Comparison of ENCODE assay signal across 22 cellular contexts in genomic region chr10:63407136-63407662, GRCh38.
"Had no signal": no experiment of that assay in that cellular context is flagged by ENCODE, and none has a peak within 500 bp of the region (broad histone marks: within the 10 kb centered on the region; RNA-seq: fewer than 3 reads in every experiment).

No MANE protein-coding gene starts in this region.

- H3K9me3 Mint-ChIP-seq: activated CD4-positive, alpha-beta T cell treated with anti-CD3 and anti-CD28 coated beads, Interleukin-2, amount 10 ng/mL, durations not matched to agents 7 days and 5 days; activated CD8-positive, alpha-beta T cell treated with anti-CD3 and anti-CD28 coated beads for 36 hours; activated naive CD8-positive, alpha-beta T cell treated with anti-CD3 and anti-CD28 coated beads for 36 hours; naive thymus-derived CD4-positive, alpha-beta T cell had no signal

- ATAC-seq: activated CD8-positive, alpha-beta memory T cell treated with anti-CD3 and anti-CD28 coated beads, Interleukin-2, amount 10 ng/mL, durations not matched to agents 7 days and 5 days; activated CD8-positive, alpha-beta T cell treated with anti-CD3 and anti-CD28 coated beads for 36 hours; foreskin keratinocyte; lower lobe of right lung; naive thymus-derived CD4-positive, alpha-beta T cell; pancreas; SK-N-SH treated with all-trans-retinoic acid at 6 μM for 48 hours had no signal

- FAIRE-seq: TTC549 had no signal

- H3K27me3 Mint-ChIP-seq: activated CD4-positive, alpha-beta T cell treated with anti-CD3 and anti-CD28 coated beads, Interleukin-2, amount 10 ng/mL, durations not matched to agents 7 days and 5 days; activated CD8-positive, alpha-beta memory T cell treated with anti-CD3 and anti-CD28 coated beads, Interleukin-2, amount 10 ng/mL, durations not matched to agents 7 days and 5 days; activated CD8-positive, alpha-beta T cell treated with anti-CD3 and anti-CD28 coated beads for 36 hours; activated naive CD8-positive, alpha-beta T cell treated with anti-CD3 and anti-CD28 coated beads for 36 hours; naive thymus-derived CD4-positive, alpha-beta T cell had no signal

- DNase-seq: activated CD4-positive, alpha-beta T cell treated with anti-CD3 and anti-CD28 coated beads, Interleukin-2, amount 10 ng/mL, durations not matched to agents 7 days and 5 days; activated CD4-positive, CD25-positive, alpha-beta regulatory T cell treated with anti-CD3 and anti-CD28 coated beads, Interleukin-2, amount 50 U/mL, for 72 hours; activated CD8-positive, alpha-beta memory T cell treated with anti-CD3 and anti-CD28 coated beads, Interleukin-2, amount 10 ng/mL, durations not matched to agents 7 days and 5 days; activated CD8-positive, alpha-beta T cell treated with anti-CD3 and anti-CD28 coated beads for 36 hours; activated naive CD8-positive, alpha-beta T cell treated with anti-CD3 and anti-CD28 coated beads for 36 hours; activated T-cell treated with anti-CD3 and anti-CD28 coated beads for 4 hours; amniotic stem cell; foreskin keratinocyte; lower lobe of right lung; naive thymus-derived CD4-positive, alpha-beta T cell; pancreas; right lobe of liver; stimulated activated CD4-positive, alpha-beta T cell treated with anti-CD3 and anti-CD28 coated beads, Interleukin-2, amount 100 ng/mL, for 48 hours; stimulated activated CD8-positive, alpha-beta memory T cell treated with anti-CD3 and anti-CD28 coated beads, Interleukin-4, amount 100 ng/mL, for 48 hours; stomach; WERI-Rb-1 had no signal

- H3K4me2 ChIP-seq: smooth muscle cell had no signal

- H3K4me1 ChIP-seq: breast epithelium, lower lobe of right lung had no signal

- H3K27ac ChIP-seq: breast epithelium, foreskin keratinocyte, lower lobe of right lung, pancreas, right lobe of liver, stomach, suprapubic skin, tibial nerve, WERI-Rb-1 had no signal

- H3K9me3 ChIP-seq: breast epithelium, lower lobe of right lung, pancreas, right lobe of liver, stomach, suprapubic skin, tibial nerve had no signal

- H3K4me1 Mint-ChIP-seq: activated CD4-positive, alpha-beta T cell treated with anti-CD3 and anti-CD28 coated beads, Interleukin-2, amount 10 ng/mL, durations not matched to agents 7 days and 5 days had no signal

- H3K27me3 ChIP-seq: breast epithelium, foreskin keratinocyte, pancreas, right lobe of liver, stomach, suprapubic skin, tibial nerve had no signal

- H3K4me3 Mint-ChIP-seq: activated CD4-positive, alpha-beta T cell treated with anti-CD3 and anti-CD28 coated beads, Interleukin-2, amount 10 ng/mL, durations not matched to agents 7 days and 5 days; activated CD8-positive, alpha-beta memory T cell treated with anti-CD3 and anti-CD28 coated beads, Interleukin-2, amount 10 ng/mL, durations not matched to agents 7 days and 5 days; activated CD8-positive, alpha-beta T cell treated with anti-CD3 and anti-CD28 coated beads for 36 hours; activated naive CD8-positive, alpha-beta T cell treated with anti-CD3 and anti-CD28 coated beads for 36 hours; naive thymus-derived CD4-positive, alpha-beta T cell had no signal

- H3K27ac Mint-ChIP-seq: activated CD4-positive, alpha-beta T cell treated with anti-CD3 and anti-CD28 coated beads, Interleukin-2, amount 10 ng/mL, durations not matched to agents 7 days and 5 days; activated CD8-positive, alpha-beta memory T cell treated with anti-CD3 and anti-CD28 coated beads, Interleukin-2, amount 10 ng/mL, durations not matched to agents 7 days and 5 days; activated CD8-positive, alpha-beta T cell treated with anti-CD3 and anti-CD28 coated beads for 36 hours; activated naive CD8-positive, alpha-beta T cell treated with anti-CD3 and anti-CD28 coated beads for 36 hours had no signal

- H3K36me3 ChIP-seq: breast epithelium, pancreas, right lobe of liver, stomach, suprapubic skin had no signal

- H3K4me3 ChIP-seq: breast epithelium, lower lobe of right lung, pancreas, right lobe of liver, smooth muscle cell, stomach, suprapubic skin, tibial nerve had no signal
